In the genomic region with DNA sequence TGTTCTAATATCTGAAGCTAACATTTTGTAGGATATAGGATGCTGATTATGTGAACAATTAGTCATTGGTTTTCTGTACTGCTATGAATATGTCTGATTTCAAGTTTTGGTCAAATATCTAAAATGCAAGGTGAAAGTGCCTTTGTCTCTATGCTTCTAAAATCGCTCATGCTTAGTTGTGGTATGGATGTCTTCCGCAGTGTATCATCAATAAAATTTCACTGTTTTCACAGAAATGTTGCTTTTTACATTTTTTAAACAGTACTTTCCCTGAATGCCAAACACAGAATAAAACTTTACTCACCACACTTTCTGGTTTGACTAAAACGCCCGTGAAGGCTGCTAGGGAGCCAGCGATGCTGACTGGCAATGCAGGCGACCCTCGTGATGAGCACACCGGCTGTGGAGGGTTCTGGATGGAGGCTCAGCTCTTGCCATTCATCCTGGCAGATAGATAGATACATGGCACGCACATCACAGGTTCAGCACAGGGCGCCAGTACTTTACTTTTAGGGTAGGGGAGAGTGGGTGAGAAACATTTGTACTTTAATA, we compare ENCODE assay signal across 21 cellular contexts. TPM values are rescaled to one million over a fixed set of nuclear protein-coding genes. Genes with fewer than 3 reads are reported as not detected.
"Had no signal": no experiment of that assay in that cellular context is flagged by ENCODE, and none has a peak within 500 bp of the region (broad histone marks: within the 10 kb centered on the region; RNA-seq: fewer than 3 reads in every experiment).

No MANE protein-coding gene starts in this region.

- H3K27ac Mint-ChIP-seq: activated B cell treated with CpG ODN at 0.5 μM for 24 hours; activated T-helper 1 cell treated with anti-CD3 and anti-CD28 coated beads, Interleukin-12 subunit alpha, Interleukin-12 subunit beta, Interleukin-2, Interleukin-4 antibody, amounts not matched to agents 30 ng/mL and 10 ng/mL and 1 ng/mL, durations not matched to agents 14 hours and 24 hours and 36 hours; nephron had no signal

- H3K4me1 Mint-ChIP-seq: activated B cell treated with CpG ODN at 0.5 μM for 24 hours had no signal

- H3K27me3 ChIP-seq: transverse colon, uterus had no signal

- H3K4me1 ChIP-seq: lower lobe of right lung, transverse colon, uterus had no signal

- H3K27ac ChIP-seq: lower lobe of right lung, transverse colon, uterus had no signal

- H3K4me2 ChIP-seq: SK-N-SH, smooth muscle cell had no signal

- H3K4me3 Mint-ChIP-seq: activated B cell treated with CpG ODN at 0.5 μM for 24 hours; activated T-helper 1 cell treated with anti-CD3 and anti-CD28 coated beads, Interleukin-12 subunit alpha, Interleukin-12 subunit beta, Interleukin-2, Interleukin-4 antibody, amounts not matched to agents 30 ng/mL and 10 ng/mL and 1 ng/mL, durations not matched to agents 14 hours and 24 hours and 36 hours; nephron had no signal

- ATAC-seq: left colon, lower lobe of right lung, sciatic nerve had no signal

- H3K4me3 ChIP-seq: lower lobe of right lung, smooth muscle cell, transverse colon, uterus had no signal

- H3K36me3 ChIP-seq: lower lobe of right lung, transverse colon, uterus had no signal

- DNase-seq: activated B cell treated with CpG ODN at 0.5 μM for 24 hours; activated CD4-positive, alpha-beta T cell treated with anti-CD3 and anti-CD28 coated beads, Interleukin-2, amount 50 U/mL, for 4 hours; cerebellar nuclear complex; cortex of kidney; erythroblast; foreskin melanocyte; hypothalamus; islet precursor cell; left colon; lower lobe of right lung; nucleus accumbens; SK-N-SH; stimulated activated CD8-positive, alpha-beta memory T cell treated with anti-CD3 and anti-CD28 coated beads, Interleukin-4, amount 100 ng/mL, for 48 hours; stimulated activated naive CD4-positive, alpha-beta T cell treated with Interleukin-2 at 50 U/mL for 16 hours; T-helper 9 cell; transverse colon; uterus had no signal

- H3K9me3 Mint-ChIP-seq: activated T-helper 1 cell treated with anti-CD3 and anti-CD28 coated beads, Interleukin-12 subunit alpha, Interleukin-12 subunit beta, Interleukin-2, Interleukin-4 antibody, amounts not matched to agents 30 ng/mL and 10 ng/mL and 1 ng/mL, durations not matched to agents 14 hours and 24 hours and 36 hours; nephron had no signal

- H3K9me3 ChIP-seq: lower lobe of right lung, SK-N-SH, transverse colon, uterus had no signal

- H3K9ac ChIP-seq: SK-N-SH had no signal

RNA-seq across cellular contexts. Expression of gene SLC7A9, which starts 40.1 kb away (rescaled TPM):
- total RNA-seq: smooth muscle cell had no signal
